In the genomic region with DNA sequence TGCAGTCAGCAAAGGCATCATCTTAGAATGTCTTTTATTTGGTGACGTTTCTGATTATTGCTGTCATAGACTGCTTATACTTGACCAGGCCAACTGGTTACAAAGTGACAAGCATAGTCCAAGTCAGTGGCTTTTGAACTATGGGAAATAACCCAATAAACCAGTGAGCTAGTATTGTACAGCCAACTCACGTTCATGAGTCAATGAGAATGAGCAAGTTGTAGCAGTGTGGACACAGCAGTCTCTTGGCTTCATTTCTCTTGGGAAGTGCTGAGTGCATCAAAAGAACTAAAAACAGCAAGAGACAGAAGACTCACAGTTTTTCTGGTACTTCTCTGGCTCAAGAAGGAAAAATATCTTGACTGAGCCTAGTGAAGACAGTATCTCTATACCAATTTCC, we compare ENCODE assay signal across 20 cellular contexts. TPM values are rescaled to one million over a fixed set of nuclear protein-coding genes. Genes with fewer than 3 reads are reported as not detected.
DNase-seq lines count a peak whose midpoint lies in the region; ATAC-seq, FAIRE-seq and TF ChIP-seq lines count a peak whose summit lies in the region.
"Had no signal": no experiment of that assay in that cellular context is flagged by ENCODE, and none has a peak within 500 bp of the region (broad histone marks: within the 10 kb centered on the region; RNA-seq: fewer than 3 reads in every experiment).

No MANE protein-coding gene starts in this region.

- no peaks in the 10 kb centered on the region for H3K27me3 ChIP-seq in bronchial epithelial cell (ENCODE audit: control insufficient read depth, insufficient read depth, low read length)
- no peaks in the 10 kb centered on the region for H3K27me3 ChIP-seq in HepG2 (ENCODE audit: control insufficient read depth in 1 of 2, insufficient read depth in 2 of 2, low read length in 2 of 2)
- H3K27me3 ChIP-seq in ovary = no peaks in the 10 kb centered on the region
- no peaks in the 10 kb centered on the region for H3K27me3 ChIP-seq in suprapubic skin
- H3K27me3 ChIP-seq: BLaER1 had no signal

- TSS peak; percentile 18 for BruUV-seq in HepG2 (replicated peaks; lab: Mats Ljungman, UMichigan)

- no peaks in the 10 kb centered on the region for H3K79me2 ChIP-seq in HepG2 (ENCODE audit: insufficient read depth, low read length)

- peak; percentile 10 for DNase-seq in LHCN-M2 (ENCODE audit: low read depth)
- peak; percentile 13 for DNase-seq in bronchial epithelial cell (ENCODE audit: low read depth)
- no peak for DNase-seq in HepG2 (ENCODE audit: low spot score)
- DNase-seq in stromal cell of bone marrow (ENCODE audit: low read depth) = peak; percentile 63
- DNase-seq in ovary = no peak
- no peak for DNase-seq in NCI-H2196 treated with DMSO at 0.1 percent for 48 hours (lab: John Stamatoyannopoulos, UW; ENCODE audit: unreplicated experiment)
- no peak for DNase-seq in suprapubic skin (ENCODE audit: low spot score in 2 of 2)
- DNase-seq: Calu3; CD4-positive, alpha-beta memory T cell; EL; H7; HFFc6; KBM-7; MV-4-11; NCI-H1417; NCI-H187 treated with DMSO at 0.1 percent for 48 hours; NCI-H226; NCI-H524 treated with DMSO at 0.1 percent for 48 hours had no signal

- CTCF ChIA-PET in HepG2 (lab: Yijun Ruan, JAX; ENCODE audit: low intra/inter-chr PET ratio, low total read pairs) = no interaction called here

- no peak overlapping the region for H3K4me2 ChIP-seq in HepG2 (ENCODE audit: low read depth, low read length)
- H3K4me2 ChIP-seq: BLaER1 had no signal

- H2AFZ ChIP-seq in HepG2 (ENCODE audit: low read length) = no peak overlapping the region

- H3K4me1 ChIP-seq in HepG2 (ENCODE audit: insufficient read depth, low read length) (peaks cover 19% of the 10 kb centered on the region; the same call in 1 of the 2 replicates), ovary (ENCODE audit: insufficient read depth) (peaks cover 13% of the 10 kb centered on the region), suprapubic skin (no peaks in the 10 kb centered on the region)
- H3K4me1 ChIP-seq: BLaER1 had no signal

- POLR2A ChIA-PET in HepG2 (lab: Yijun Ruan, JAX) = no interaction called here

- no peak overlapping the region for H3K9ac ChIP-seq in HepG2 (ENCODE audit: insufficient read depth, low read depth, low read length)
- H3K9ac ChIP-seq: BLaER1 had no signal

- no peaks in the 10 kb centered on the region for H4K20me1 ChIP-seq in HepG2 (ENCODE audit: insufficient read depth, low read length)

- no peak for TF ChIP-seq EP300 in HepG2 (IDR thresholded peaks at IDR 0.05; ENCODE audit: low read depth in 2 of 2, low read length in 2 of 2)
- TF ChIP-seq EP300 in HepG2 (CRISPR knock-in tag; IDR thresholded peaks at IDR 0.05; ENCODE audit: borderline replicate concordance) = no peak
- TF ChIP-seq EP300 in ovary (IDR thresholded peaks at IDR 0.05) = no peak
- TF ChIP-seq EP300 in suprapubic skin (IDR thresholded peaks at IDR 0.05) = no peak

- in situ Hi-C loops in HepG2 (cut with HindIII; ENCODE audit: extremely low pct_ligation_motif_present, low pct_unique_long_range_greater_than_20kb) = no loop called here

- H3K27ac ChIP-seq in HepG2 (ENCODE audit: extremely low read length, insufficient read depth, low read length) = no peak overlapping the region
- no peak overlapping the region for H3K27ac ChIP-seq in ovary
- no peak overlapping the region for H3K27ac ChIP-seq in suprapubic skin
- H3K27ac ChIP-seq: BLaER1 had no signal

- H3K36me3 ChIP-seq in bronchial epithelial cell (ENCODE audit: control insufficient read depth, insufficient read depth, low read length) (peaks cover 5% of the 10 kb centered on the region), HepG2 (replicated peaks in 1 of 2; ENCODE audit: control insufficient read depth in 1 of 2, insufficient read depth in 2 of 2, low read length in 2 of 2) (peaks cover 11 to 20% of the 10 kb centered on the region in 2 experiments), ovary (no peaks in the 10 kb centered on the region), suprapubic skin (peaks cover 24% of the 10 kb centered on the region)

- TF ChIP-seq POLR2A in HepG2 (IDR thresholded peaks at IDR 0.05; ENCODE audit: insufficient read depth in 1 of 2, low read depth in 2 of 2, low read length in 2 of 2) (no peak), ovary (IDR thresholded peaks at IDR 0.05) (no peak), suprapubic skin (IDR thresholded peaks at IDR 0.05) (no peak)

- no peak for FAIRE-seq in bronchial epithelial cell (lab: Jason Lieb, UNC)
- FAIRE-seq in HepG2 (lab: Jason Lieb, UNC) = no peak
- FAIRE-seq: GM12892 had no signal

- intact Hi-C loops in HepG2 (cut with micrococcal nuclease; ENCODE audit: unreplicated experiment) = no loop called here
- intact Hi-C loops in ovary (cut with DNase I) = no loop called here

- 97% methylated on average over 2 of the region's 2 CpGs for WGBS in HepG2 (ENCODE audit: low lambda C conversion rate)
- WGBS in ovary, 3 donors = 78 to 82% (median 81%) methylated on average over 2 of the region's 2 CpGs
- WGBS in suprapubic skin = 71% methylated on average over 2 of the region's 2 CpGs

- no peak overlapping the region for H3K4me3 ChIP-seq in bronchial epithelial cell (ENCODE audit: low read depth, low read length)
- H3K4me3 ChIP-seq in HepG2 (replicated peaks in 1 of 3; ENCODE audit: insufficient read depth in 1 of 3, low read depth in 2 of 3, low read length in 3 of 3) = no peak overlapping the region
- H3K4me3 ChIP-seq in ovary = no peak overlapping the region
- no peak overlapping the region for H3K4me3 ChIP-seq in suprapubic skin
- H3K4me3 ChIP-seq: BLaER1 had no signal

- no peak for TF ChIP-seq CTCF in bronchial epithelial cell (IDR thresholded peaks at IDR 0.05; ENCODE audit: insufficient read depth, low read length, severe bottlenecking)
- TF ChIP-seq CTCF in HepG2 (CRISPR knock-in tag; IDR thresholded peaks at IDR 0.05) = no peak
- no peak for TF ChIP-seq CTCF in ovary (IDR thresholded peaks at IDR 0.05)
- no peak for TF ChIP-seq CTCF in suprapubic skin (IDR thresholded peaks at IDR 0.05)

- H3K9me3 ChIP-seq in HepG2 (ENCODE audit: low read length) (no peaks in the 10 kb centered on the region), ovary (no peaks in the 10 kb centered on the region), suprapubic skin (no peaks in the 10 kb centered on the region)
- H3K9me3 ChIP-seq: BLaER1 had no signal

- TF ChIP-seq RAD21 in HepG2 (CRISPR knock-in tag; IDR thresholded peaks at IDR 0.05) = no peak

- ATAC-seq in HepG2 = no peak

TF ChIP-seq in HepG2, 621 proteins besides CTCF, POLR2A, EP300 and RAD21 (continues in another document):
- TF ChIP-seq, protein P1, sequence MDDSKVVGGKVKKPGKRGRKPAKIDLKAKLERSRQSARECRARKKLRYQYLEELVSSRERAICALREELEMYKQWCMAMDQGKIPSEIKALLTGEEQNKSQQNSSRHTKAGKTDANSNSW (CRISPR knock-in tag; IDR thresholded peaks at IDR 0.05; ENCODE audit: borderline replicate concordance) = no peak
- TF ChIP-seq ISL2 (CRISPR knock-in tag; IDR thresholded peaks at IDR 0.05) (no peak), ZNF567 (CRISPR knock-in tag; IDR thresholded peaks at IDR 0.05; ENCODE audit: borderline replicate concordance) (no peak), CBX2 (IDR thresholded peaks at IDR 0.05; ENCODE audit: low read depth, low read length) (no peak), CBX2 (CRISPR knock-in tag; IDR thresholded peaks at IDR 0.05; ENCODE audit: low read depth) (no peak), GATA4 (IDR thresholded peaks at IDR 0.05; ENCODE audit: borderline replicate concordance, low read depth) (no peak), DNMT3B (CRISPR knock-in tag; conservative IDR thresholded peaks at IDR 0.05) (no peak)
- TF ChIP-seq, protein P2, sequence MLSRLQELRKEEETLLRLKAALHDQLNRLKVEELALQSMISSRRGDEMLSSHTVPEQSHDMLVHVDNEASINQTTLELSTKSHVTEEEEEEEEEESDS (CRISPR knock-in tag; IDR thresholded peaks at IDR 0.05; ENCODE audit: borderline replicate concordance) = no peak
- TF ChIP-seq, protein P3, sequence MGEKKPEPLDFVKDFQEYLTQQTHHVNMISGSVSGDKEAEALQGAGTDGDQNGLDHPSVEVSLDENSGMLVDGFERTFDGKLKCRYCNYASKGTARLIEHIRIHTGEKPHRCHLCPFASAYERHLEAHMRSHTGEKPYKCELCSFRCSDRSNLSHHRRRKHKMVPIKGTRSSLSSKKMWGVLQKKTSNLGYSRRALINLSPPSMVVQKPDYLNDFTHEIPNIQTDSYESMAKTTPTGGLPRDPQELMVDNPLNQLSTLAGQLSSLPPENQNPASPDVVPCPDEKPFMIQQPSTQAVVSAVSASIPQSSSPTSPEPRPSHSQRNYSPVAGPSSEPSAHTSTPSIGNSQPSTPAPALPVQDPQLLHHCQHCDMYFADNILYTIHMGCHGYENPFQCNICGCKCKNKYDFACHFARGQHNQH (CRISPR knock-in tag; IDR thresholded peaks at IDR 0.05) = no peak

RNA-seq across cellular contexts. Expression of a gene that starts 36.9 kb away (rescaled TPM):
- total RNA-seq in LHCN-M2 (2014; rRNA removed) (2.6 and 3.0 TPM in 2 replicates), bronchial epithelial cell (0.26 and 0.53 TPM in 2 replicates), HepG2 (2016; rRNA removed; fragmentation: Illumina TruSeq; extraction: Trizol) (0.14 and 0.31 TPM in 2 replicates), ovary (100 to 1,000 TPM in 6 of 7 donors, 10 to 100 TPM in 1; 90.6 to 333 (median 142) TPM), suprapubic skin (100 to 1,000 TPM in 1 of 4 donors, 10 to 100 TPM in 3; 54.9 to 109 (median 63.4) TPM)
- 4.6 TPM for polyA plus RNA-seq in LHCN-M2 (2012)
- total RNA-seq in HepG2 (2016; cell fraction: cytosol; rRNA removed; fragmentation: Illumina TruSeq; extraction: Trizol; ENCODE audit: low read depth) = not detected in 2 replicates
- total RNA-seq in HepG2 (2016; cell fraction: insoluble cytoplasmic fraction; rRNA removed; fragmentation: Illumina TruSeq; extraction: Trizol) = 0.15 TPM in 2 replicates
- total RNA-seq in HepG2 (2016; cell fraction: membrane; rRNA removed; fragmentation: Illumina TruSeq; extraction: Trizol) = not detected in 2 replicates
- total RNA-seq in HepG2 (2016; cell fraction: nucleus; rRNA removed; fragmentation: Illumina TruSeq; extraction: Trizol) = not detected in 2 replicates
- polyA plus RNA-seq in HepG2 (2011; rRNA removed) (0.04 and 0.25 TPM in 2 replicates), ovary (10 to 100 TPM; 53.2 to 63.6 TPM)
- polyA plus RNA-seq in HepG2 (2011; cell fraction: cytosol; rRNA removed) = 0.05 and 0.15 TPM in 2 replicates
- 0.08 and 0.17 TPM in 2 replicates for polyA plus RNA-seq in HepG2 (2011; cell fraction: nucleus; rRNA removed)
- polyA plus RNA-seq in HepG2 (2012) = 0.07 and 0.31 TPM in 2 replicates
- polyA plus RNA-seq in HepG2 (2016; cell fraction: cytosol; fragmentation: Illumina TruSeq; extraction: Trizol; ENCODE audit: low read depth) = not detected in 2 replicates
- polyA plus RNA-seq in HepG2 (2016; cell fraction: insoluble cytoplasmic fraction; fragmentation: Illumina TruSeq; extraction: Trizol; ENCODE audit: low read depth) = not detected in 2 replicates
- polyA plus RNA-seq in HepG2 (2016; cell fraction: membrane; fragmentation: Illumina TruSeq; extraction: Trizol; ENCODE audit: low read depth) = not detected in 2 replicates
- polyA plus RNA-seq in HepG2 (2016; cell fraction: nucleus; fragmentation: Illumina TruSeq; extraction: Trizol; ENCODE audit: insufficient read depth, low read depth) = 0.33 TPM in 1 of 2 replicates, not detected in the other
- polyA minus RNA-seq in HepG2 (2011; rRNA and poly(A)+ RNA removed; ENCODE audit: low replicate concordance) = 0.44 and 0.89 TPM in 2 replicates
- not detected in 2 replicates for polyA minus RNA-seq in HepG2 (2011; cell fraction: cytosol; rRNA and poly(A)+ RNA removed)
- 0.25 and 0.77 TPM in 2 replicates for polyA minus RNA-seq in HepG2 (2011; cell fraction: nucleus; rRNA and poly(A)+ RNA removed)

Comparison
In these comparisons a context has a peak if more than half of its experiments do, and no peak if none do; other contexts are left out.
1. DNase-seq: peak in LHCN-M2 (single experiment), bronchial epithelial cell (single experiment) and stromal cell of bone marrow (single experiment); none in HepG2 (single experiment), ovary (0 of 5), NCI-H2196 treated with DMSO at 0.1 percent for 48 hours (single experiment) and suprapubic skin (0 of 2).
2. RNA of a gene that starts 36.9 kb away (total RNA-seq): 90.6 to 333 TPM in ovary and 54.9 to 109 TPM in suprapubic skin; 2.6 to 3.0 TPM in LHCN-M2, 0.26 to 0.53 TPM in bronchial epithelial cell and 0.14 to 0.31 TPM in HepG2; every median in the first group is over 10 times any median in the second.